ENCODE assay signal across 8 cellular contexts in the genomic region with DNA sequence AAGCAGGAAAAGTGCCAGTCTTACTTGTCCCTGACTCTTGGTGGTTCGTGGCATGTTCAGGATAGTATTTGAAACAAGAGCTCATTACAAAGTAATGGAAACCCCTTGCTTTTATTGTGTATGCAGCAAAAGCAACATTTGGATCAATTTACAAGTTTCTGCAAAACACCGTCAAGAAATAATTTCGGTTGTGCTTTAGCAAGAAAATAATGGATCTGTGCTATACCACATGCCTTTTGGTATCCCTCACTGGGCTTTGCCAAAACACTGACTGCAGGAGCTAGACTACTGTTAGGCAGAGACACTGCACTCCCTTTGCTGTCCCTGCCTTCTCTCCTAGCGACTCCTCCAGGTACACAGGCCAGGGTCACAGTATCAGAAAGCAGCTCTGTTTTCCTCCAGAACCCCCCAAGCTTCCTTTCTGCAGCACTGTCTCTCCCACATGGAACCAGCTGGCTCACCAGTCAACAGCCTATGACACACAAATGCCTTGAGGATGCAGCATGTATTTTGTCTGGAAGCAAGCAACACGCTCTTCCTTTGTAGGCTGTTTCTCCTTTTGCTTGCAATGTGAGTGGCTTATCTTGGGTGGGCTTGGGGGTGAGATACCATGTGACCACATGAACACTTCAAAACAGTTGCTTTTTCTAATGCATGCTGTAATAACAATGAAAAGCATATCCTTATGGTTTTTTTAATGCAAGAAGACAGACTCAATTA.
DNase-seq lines count a peak whose midpoint lies in the region; ATAC-seq, FAIRE-seq and TF ChIP-seq lines count a peak whose summit lies in the region.

No MANE protein-coding gene starts in this region.

- BruUV-seq in MCF 10A (replicated peaks; lab: Mats Ljungman, UMichigan) = TSS peak; percentile 17

- H3K36me3 Mint-ChIP-seq in MCF 10A (ENCODE audit: insufficient read depth, unreplicated experiment) = peaks cover 36% of the 10 kb centered on the region

- intact Hi-C loops in MCF 10A (cut with micrococcal nuclease) = no loop called here

- peak overlapping the region; percentile 95 for H3K27ac Mint-ChIP-seq in MCF 10A (ENCODE audit: low read depth, unreplicated experiment)

- no peak for TF ChIP-seq CTCF in MCF 10A (IDR thresholded peaks at IDR 0.05; ENCODE audit: unreplicated experiment)

- FAIRE-seq in urothelium cell line (lab: Jason Lieb, UNC) = no peak

- H3K4me3 Mint-ChIP-seq in MCF 10A (ENCODE audit: unreplicated experiment) = peak overlapping the region; percentile 62

- POLR2A ChIA-PET in MCF 10A (lab: Yijun Ruan, JAX) = interaction anchor here (0.7 to 7.6 kb wide), 20 partner anchors 8 to 382 kb away, joined by 3 to 102 read pairs (median 4); no protein-coding TSS in a partner anchor

- H3K4me1 Mint-ChIP-seq in MCF 10A (ENCODE audit: insufficient read depth, unreplicated experiment) = peaks cover 39% of the 10 kb centered on the region

- ATAC-seq in HG03095 (IDR thresholded peaks at IDR 0.05; ENCODE audit: unreplicated experiment) (no peak), GM18909 (IDR thresholded peaks at IDR 0.05; ENCODE audit: poor library complexity, unreplicated experiment) (no peak)

- CTCF ChIA-PET in MCF 10A (lab: Yijun Ruan, JAX) = interaction anchor here (0.5 to 2.3 kb wide), 12 partner anchors 9 to 1450 kb away, joined by 3 to 16 read pairs (median 4); no protein-coding TSS in a partner anchor

- no peaks in the 10 kb centered on the region for H3K9me3 Mint-ChIP-seq in MCF 10A (ENCODE audit: unreplicated experiment)

- peak; percentile 9 for DNase-seq in NCI-H345 (lab: John Stamatoyannopoulos, UW)
- DNase-seq in NCI-H345 treated with DMSO at 0.1 percent for 48 hours (lab: John Stamatoyannopoulos, UW; ENCODE audit: unreplicated experiment) = no peak
- no peak for DNase-seq in MCF 10A (ENCODE audit: unreplicated experiment)
- peak; percentile 34 for DNase-seq in kidney tubule cell (ENCODE audit: low spot score)
- DNase-seq in urothelium cell line (ENCODE audit: low spot score) = peak; percentile 48
- DNase-seq in activated CD8-positive, alpha-beta memory T cell treated with anti-CD3 and anti-CD28 coated beads, Interleukin-2, amount 50 U/mL, for 4 hours = no peak

- H3K27me3 Mint-ChIP-seq in MCF 10A (ENCODE audit: insufficient read depth, unreplicated experiment) = no peaks in the 10 kb centered on the region

Comparison
In these comparisons a context has a peak if more than half of its experiments do, and no peak if none do; other contexts are left out.
1. DNase-seq: peak in NCI-H345 (single experiment), kidney tubule cell (single experiment) and urothelium cell line (single experiment); none in NCI-H345 treated with DMSO at 0.1 percent for 48 hours (single experiment), MCF 10A (single experiment) and activated CD8-positive, alpha-beta memory T cell treated with anti-CD3 and anti-CD28 coated beads, Interleukin-2, amount 50 U/mL, for 4 hours (single experiment).